Comparison of ENCODE assay signal across 30 cellular contexts in genomic region chrX:152231106-152231505, GRCh38.
"Had no signal": no experiment of that assay in that cellular context is flagged by ENCODE, and none has a peak within 500 bp of the region (broad histone marks: within the 10 kb centered on the region; RNA-seq: fewer than 3 reads in every experiment).

No MANE protein-coding gene starts in this region.

- DNase-seq: activated B cell treated with CpG ODN at 0.5 μM for 24 hours; activated CD4-positive, alpha-beta memory T cell treated with anti-CD3 and anti-CD28 coated beads, Interleukin-2, amount 10 ng/mL, durations not matched to agents 7 days and 5 days; activated CD4-positive, alpha-beta T cell treated with anti-CD3 and anti-CD28 coated beads for 36 hours; activated CD4-positive, alpha-beta T cell treated with anti-CD3 and anti-CD28 coated beads for 48 hours; activated CD4-positive, alpha-beta T cell treated with anti-CD3 and anti-CD28 coated beads, Interleukin-2, amount 10 ng/mL, durations not matched to agents 7 days and 5 days; activated CD4-positive, alpha-beta T cell treated with anti-CD3 and anti-CD28 coated beads, Interleukin-2, amount 50 U/mL, for 48 hours; activated CD4-positive, CD25-positive, alpha-beta regulatory T cell treated with anti-CD3 and anti-CD28 coated beads, Interleukin-2, amount 50 U/mL, for 72 hours; activated CD8-positive, alpha-beta memory T cell treated with anti-CD3 and anti-CD28 coated beads for 24 hours; activated CD8-positive, alpha-beta memory T cell treated with anti-CD3 and anti-CD28 coated beads, Interleukin-2, amount 10 ng/mL, durations not matched to agents 7 days and 5 days; activated CD8-positive, alpha-beta memory T cell treated with anti-CD3 and anti-CD28 coated beads, Interleukin-2, amount 50 U/mL, for 48 hours; activated CD8-positive, alpha-beta T cell treated with anti-CD3 and anti-CD28 coated beads, Interleukin-2, amount 10 ng/mL, durations not matched to agents 7 days and 5 days; activated effector memory CD4-positive, alpha-beta T cell treated with Interleukin-2 at 50 U/mL for 16 hours; activated gamma-delta T cell; activated naive CD4-positive, alpha-beta T cell treated with anti-CD3 and anti-CD28 coated beads, Interleukin-2, amount 10 ng/mL, durations not matched to agents 7 days and 5 days; activated naive CD4-positive, alpha-beta T cell treated with Interleukin-2 at 50 U/mL for 16 hours; activated naive CD8-positive, alpha-beta T cell treated with anti-CD3 and anti-CD28 coated beads, Interleukin-2, amount 10 ng/mL, durations not matched to agents 7 days and 5 days; activated naive CD8-positive, alpha-beta T cell treated with anti-CD3 and anti-CD28 coated beads, Interleukin-2, amount 50 U/mL, for 24 hours; activated T-cell treated with anti-CD3 and anti-CD28 coated beads, Interleukin-2, amount 50 U/mL, for 24 hours; activated T-cell treated with anti-CD3 and anti-CD28 coated beads, Interleukin-2, amount 50 U/mL, for 48 hours; amygdala; anterior cingulate cortex; caudate nucleus; cerebellar nuclear complex; T-cell; T-helper 17 cell had no signal

- H3K27me3 ChIP-seq: ascending aorta, cardiac muscle cell had no signal

- H3K4me3 ChIP-seq: ascending aorta, cardiac muscle cell had no signal

- ATAC-seq: activated CD4-positive, alpha-beta T cell treated with anti-CD3 and anti-CD28 coated beads for 36 hours; activated CD8-positive, alpha-beta memory T cell treated with anti-CD3 and anti-CD28 coated beads, Interleukin-2, amount 10 ng/mL, durations not matched to agents 7 days and 5 days; activated CD8-positive, alpha-beta T cell treated with anti-CD3 and anti-CD28 coated beads, Interleukin-2, amount 10 ng/mL, durations not matched to agents 7 days and 5 days; activated naive CD8-positive, alpha-beta T cell treated with anti-CD3 and anti-CD28 coated beads, Interleukin-2, amount 50 U/mL, for 24 hours; T-cell; T-helper 17 cell had no signal

- FAIRE-seq: bronchial epithelial cell, TTC549 had no signal

- H3K9me3 ChIP-seq: ascending aorta had no signal

- H3K4me1 ChIP-seq: ascending aorta had no signal

- H3K27ac ChIP-seq: ascending aorta, cardiac muscle cell, VCaP had no signal

- H3K36me3 ChIP-seq: ascending aorta, cardiac muscle cell had no signal
